ENCODE assay signal across 23 cellular contexts in genomic region chr21:31491617-31492016, GRCh38.
"Had no signal": no experiment of that assay in that cellular context is flagged by ENCODE, and none has a peak within 500 bp of the region (broad histone marks: within the 10 kb centered on the region; RNA-seq: fewer than 3 reads in every experiment).

No MANE protein-coding gene starts in this region.

- H3K4me2 ChIP-seq: hepatocyte had no signal

- DNase-seq: islet precursor cell; left ventricle myocardium inferior; naive B cell; natural killer cell; pancreas; retina; right cardiac atrium; spleen; stimulated activated CD4-positive, alpha-beta T cell treated with anti-CD3 and anti-CD28 coated beads, Interleukin-2, amount 100 ng/mL, for 48 hours; stimulated activated CD4-positive, alpha-beta T cell treated with anti-CD3 and anti-CD28 coated beads, Interleukin-4, amount 100 ng/mL, for 4 hours; stimulated activated CD8-positive, alpha-beta memory T cell treated with anti-CD3 and anti-CD28 coated beads, Interleukin-4, amount 100 ng/mL, for 48 hours; stimulated activated naive CD4-positive, alpha-beta T cell treated with Interleukin-2 at 50 U/mL for 16 hours; stimulated activated naive CD8-positive, alpha-beta T cell treated with anti-CD3 and anti-CD28 coated beads, Interleukin-15, amount 100 ng/mL, for 72 hours; substantia nigra; uterus had no signal

- H3K9me3 Mint-ChIP-seq: natural killer cell; stimulated activated memory B cell treated with anti-CD40 and anti-IgM and Interleukin-4, amounts not matched to agents 10 μg/mL and 1 μg/mL and 100 μg/mL, for 72 hours; stimulated activated naive CD8-positive, alpha-beta T cell treated with anti-CD3 and anti-CD28 coated beads, Interleukin-15, amount 100 ng/mL, for 72 hours; type B pancreatic cell had no signal

- H3K9me3 ChIP-seq: left ventricle myocardium inferior, pancreas, prostate gland, uterus had no signal

- H3K27ac Mint-ChIP-seq: natural killer cell; stimulated activated memory B cell treated with anti-CD40 and anti-IgM and Interleukin-4, amounts not matched to agents 10 μg/mL and 1 μg/mL and 100 μg/mL, for 72 hours; stimulated activated naive CD8-positive, alpha-beta T cell treated with anti-CD3 and anti-CD28 coated beads, Interleukin-15, amount 100 ng/mL, for 72 hours; type B pancreatic cell had no signal

- H3K36me3 Mint-ChIP-seq: naive B cell; natural killer cell; stimulated activated memory B cell treated with anti-CD40 and anti-IgM and Interleukin-4, amounts not matched to agents 10 μg/mL and 1 μg/mL and 100 μg/mL, for 72 hours had no signal

- ATAC-seq: natural killer cell; pancreas; right cardiac atrium; sciatic nerve; stimulated activated memory B cell treated with anti-CD40 and anti-IgM and Interleukin-4, amounts not matched to agents 10 μg/mL and 1 μg/mL and 100 μg/mL, for 72 hours; stimulated activated naive CD8-positive, alpha-beta T cell treated with anti-CD3 and anti-CD28 coated beads, Interleukin-15, amount 100 ng/mL, for 72 hours had no signal

- H3K4me1 Mint-ChIP-seq: naive B cell; natural killer cell; stimulated activated memory B cell treated with anti-CD40 and anti-IgM and Interleukin-4, amounts not matched to agents 10 μg/mL and 1 μg/mL and 100 μg/mL, for 72 hours; stimulated activated naive CD8-positive, alpha-beta T cell treated with anti-CD3 and anti-CD28 coated beads, Interleukin-15, amount 100 ng/mL, for 72 hours had no signal

- H3K27me3 ChIP-seq: hepatocyte, pancreas, spleen, tibial nerve, uterus had no signal

- H3K4me3 ChIP-seq: hepatocyte, left ventricle myocardium inferior, lung, pancreas, prostate gland, skin epidermis, spleen, tibial nerve, uterus had no signal

- H3K79me2 ChIP-seq: hepatocyte had no signal

- H2AFZ ChIP-seq: hepatocyte had no signal

- H3K4me1 ChIP-seq: left ventricle myocardium inferior, pancreas, prostate gland, spleen, tibial nerve had no signal

- H3K27me3 Mint-ChIP-seq: naive B cell; stimulated activated naive CD8-positive, alpha-beta T cell treated with anti-CD3 and anti-CD28 coated beads, Interleukin-15, amount 100 ng/mL, for 72 hours; type B pancreatic cell had no signal

- H3K4me3 Mint-ChIP-seq: naive B cell; natural killer cell; stimulated activated memory B cell treated with anti-CD40 and anti-IgM and Interleukin-4, amounts not matched to agents 10 μg/mL and 1 μg/mL and 100 μg/mL, for 72 hours; stimulated activated naive CD8-positive, alpha-beta T cell treated with anti-CD3 and anti-CD28 coated beads, Interleukin-15, amount 100 ng/mL, for 72 hours; type B pancreatic cell had no signal

- H3K36me3 ChIP-seq: left ventricle myocardium inferior, pancreas, prostate gland, spleen, tibial nerve, uterus had no signal

- H3K27ac ChIP-seq: hepatocyte, left ventricle myocardium inferior, pancreas, prostate gland, skin epidermis, spleen, tibial nerve, uterus had no signal
